Comparison of ENCODE assay signal across 19 cellular contexts in the genomic region with DNA sequence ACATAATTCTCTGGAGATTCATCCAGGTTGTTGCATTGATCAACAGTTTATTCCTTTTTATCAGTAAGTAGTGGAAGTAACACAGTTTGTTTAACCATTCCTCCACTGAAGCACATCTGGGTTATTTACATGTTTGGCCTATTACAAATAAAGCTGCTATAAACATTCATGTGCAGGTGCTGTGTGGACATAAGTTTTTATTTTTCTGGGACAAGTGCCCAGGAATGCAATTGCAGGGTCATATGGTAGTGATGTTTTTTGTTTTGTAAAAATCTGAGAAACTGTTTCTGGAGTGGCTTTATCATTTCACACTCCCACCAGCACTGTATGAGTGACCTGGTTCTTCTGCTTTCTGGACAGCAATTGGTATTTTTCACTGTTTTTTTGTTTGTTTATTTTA.
"Had no signal": no experiment of that assay in that cellular context is flagged by ENCODE, and none has a peak within 500 bp of the region (broad histone marks: within the 10 kb centered on the region; RNA-seq: fewer than 3 reads in every experiment).

No MANE protein-coding gene starts in this region.

- H3K27me3 Mint-ChIP-seq: effector memory CD8-positive, alpha-beta T cell; naive thymus-derived CD4-positive, alpha-beta T cell; stimulated activated memory B cell treated with anti-CD40 and anti-IgM and Interleukin-4, amounts not matched to agents 10 μg/mL and 1 μg/mL and 100 μg/mL, for 72 hours had no signal

- H3K4me3 ChIP-seq: lung, psoas muscle, right lobe of liver, spleen had no signal

- H3K27ac Mint-ChIP-seq: effector memory CD8-positive, alpha-beta T cell; naive thymus-derived CD4-positive, alpha-beta T cell; stimulated activated memory B cell treated with anti-CD40 and anti-IgM and Interleukin-4, amounts not matched to agents 10 μg/mL and 1 μg/mL and 100 μg/mL, for 72 hours had no signal

- ATAC-seq: effector memory CD8-positive, alpha-beta T cell; left colon; left ventricle myocardium superior; naive thymus-derived CD4-positive, alpha-beta T cell; psoas muscle; right lobe of liver; stimulated activated memory B cell treated with anti-CD40 and anti-IgM and Interleukin-4, amounts not matched to agents 10 μg/mL and 1 μg/mL and 100 μg/mL, for 72 hours had no signal

- H3K36me3 ChIP-seq: neutrophil, right lobe of liver, spleen had no signal

- H3K36me3 Mint-ChIP-seq: naive thymus-derived CD4-positive, alpha-beta T cell; stimulated activated memory B cell treated with anti-CD40 and anti-IgM and Interleukin-4, amounts not matched to agents 10 μg/mL and 1 μg/mL and 100 μg/mL, for 72 hours had no signal

- H3K27ac ChIP-seq: neutrophil, psoas muscle, right lobe of liver, spleen had no signal

- DNase-seq: caudate nucleus; cortex of kidney; effector memory CD8-positive, alpha-beta T cell; erythroblast; foreskin fibroblast; left colon; left ventricle myocardium superior; naive thymus-derived CD4-positive, alpha-beta T cell; psoas muscle; retina; right lobe of liver; spleen; stimulated activated CD4-positive, alpha-beta T cell treated with anti-CD3 and anti-CD28 coated beads, Interleukin-15, amount 100 ng/mL, for 24 hours; stimulated activated CD4-positive, alpha-beta T cell treated with anti-CD3 and anti-CD28 coated beads, Interleukin-1b, Interleukin-23, amount 100 ng/mL, for 48 hours; stimulated activated CD4-positive, alpha-beta T cell treated with anti-CD3 and anti-CD28 coated beads, Interleukin-4, amount 100 ng/mL, for 24 hours; trophoblast cell had no signal

- H3K4me3 Mint-ChIP-seq: effector memory CD8-positive, alpha-beta T cell; naive thymus-derived CD4-positive, alpha-beta T cell; stimulated activated memory B cell treated with anti-CD40 and anti-IgM and Interleukin-4, amounts not matched to agents 10 μg/mL and 1 μg/mL and 100 μg/mL, for 72 hours had no signal

- H3K27me3 ChIP-seq: neutrophil, right lobe of liver, spleen had no signal

- H3K4me1 ChIP-seq: psoas muscle, right lobe of liver, spleen had no signal

- H3K9me3 ChIP-seq: neutrophil, psoas muscle, right lobe of liver had no signal

- H3K4me1 Mint-ChIP-seq: naive thymus-derived CD4-positive, alpha-beta T cell; stimulated activated memory B cell treated with anti-CD40 and anti-IgM and Interleukin-4, amounts not matched to agents 10 μg/mL and 1 μg/mL and 100 μg/mL, for 72 hours had no signal
